In the genomic region with DNA sequence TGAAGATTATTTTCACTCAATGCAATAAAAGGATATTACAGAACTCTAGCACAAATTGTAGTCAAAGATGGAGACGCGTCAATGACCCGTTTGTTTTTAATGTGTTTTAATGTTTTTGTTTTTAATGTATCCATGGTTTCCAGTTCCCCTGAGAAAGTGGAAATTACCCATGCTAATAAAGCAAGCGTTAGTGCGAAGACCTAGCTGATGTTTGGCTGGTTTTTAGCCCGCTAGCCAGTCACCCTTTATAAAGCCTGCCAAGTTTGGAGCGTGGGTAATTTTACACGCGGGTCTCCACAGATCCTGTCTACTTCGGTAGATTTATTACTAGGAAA, we compare ENCODE assay signal across 8 cellular contexts. TPM values are rescaled to one million over a fixed set of nuclear protein-coding genes. Genes with fewer than 3 reads are reported as not detected.
DNase-seq lines count a peak whose midpoint lies in the region; ATAC-seq and TF ChIP-seq lines count a peak whose summit lies in the region.

No MANE protein-coding gene starts in this region.

- H4K20me1 ChIP-seq in BLaER1 treated with 17β-estradiol and CSF1 and Interleukin-3, amounts not matched to agents 10 nM and 100 nM, result peaks cover 8 to 37% (median 31%) of the 10 kb centered on the region in 11 experiments; a peak in 17 of 22 replicates

- peak overlapping the region; percentile 67 for H2AFZ ChIP-seq in parathyroid adenoma

- peaks cover 11% of the 10 kb centered on the region for H3K79me2 ChIP-seq in parathyroid adenoma

- H3K4me1 ChIP-seq in BLaER1 treated with 17β-estradiol and CSF1 and Interleukin-3, amounts not matched to agents 10 nM and 100 nM, result peaks cover 25 to 48% (median 31%) of the 10 kb centered on the region in 10 experiments
- peaks cover 22% of the 10 kb centered on the region for H3K4me1 ChIP-seq in foreskin keratinocyte
- peaks cover 12% of the 10 kb centered on the region for H3K4me1 ChIP-seq in parathyroid adenoma

- no peak for TF ChIP-seq CTCF in VCaP (conservative IDR thresholded peaks at IDR 0.05)
- no peak for TF ChIP-seq CTCF in foreskin keratinocyte (conservative IDR thresholded peaks at IDR 0.05)
- no peak for TF ChIP-seq CTCF in parathyroid adenoma (IDR thresholded peaks at IDR 0.05)

- H3K4me3 ChIP-seq in BLaER1 treated with 17β-estradiol and CSF1 and Interleukin-3, amounts not matched to agents 10 nM and 100 nM, result peak overlapping the region; percentile 75 to 99 (median 88)
- peak overlapping the region; percentile 97 for H3K4me3 ChIP-seq in parathyroid adenoma (ENCODE audit: low read depth, low read length)

- peaks cover 5 to 25% (median 9%) of the 10 kb centered on the region in 11 experiments; a peak in 11 of 22 replicates for H3K36me3 ChIP-seq in BLaER1 treated with 17β-estradiol and CSF1 and Interleukin-3, amounts not matched to agents 10 nM and 100 nM
- no peaks in the 10 kb centered on the region for H3K36me3 ChIP-seq in parathyroid adenoma (ENCODE audit: control insufficient read depth, insufficient read depth, low read length)

- H3K27me3 ChIP-seq in BLaER1 treated with 17β-estradiol and CSF1 and Interleukin-3, amounts not matched to agents 10 nM and 100 nM, result no peaks in the 10 kb centered on the region
- H3K27me3 ChIP-seq in foreskin keratinocyte (no peaks in the 10 kb centered on the region), parathyroid adenoma (ENCODE audit: control insufficient read depth, insufficient read depth, low read length) (no peaks in the 10 kb centered on the region)

- DNase-seq in foreskin keratinocyte (peak in 1 of 2 donors; percentile 46), DMS153 (lab: John Stamatoyannopoulos, UW) (no peak)

- H3K27ac ChIP-seq in BLaER1 treated with 17β-estradiol and CSF1 and Interleukin-3, amounts not matched to agents 10 nM and 100 nM, result peak overlapping the region; percentile 85 to 96 (median 93)
- H3K27ac ChIP-seq in VCaP (peak overlapping the region; percentile 60), foreskin keratinocyte (peak overlapping the region; percentile 95), parathyroid adenoma (peak overlapping the region; percentile 95)

- peak; percentile 32 for ATAC-seq in GM19397 (IDR thresholded peaks at IDR 0.05; ENCODE audit: unreplicated experiment)
- peak; percentile 29 for ATAC-seq in HG03460 (IDR thresholded peaks at IDR 0.05; ENCODE audit: unreplicated experiment)
- peak; percentile 54 for ATAC-seq in foreskin keratinocyte
- no peak for ATAC-seq in HG03565 (IDR thresholded peaks at IDR 0.05; ENCODE audit: unreplicated experiment)

- peak overlapping the region; percentile 91 to 97 (median 94) for H3K9ac ChIP-seq in BLaER1 treated with 17β-estradiol and CSF1 and Interleukin-3, amounts not matched to agents 10 nM and 100 nM
- H3K9ac ChIP-seq in parathyroid adenoma, result peak overlapping the region; percentile 81

- no peaks in the 10 kb centered on the region for H3K9me3 ChIP-seq in BLaER1 treated with 17β-estradiol and CSF1 and Interleukin-3, amounts not matched to agents 10 nM and 100 nM (replicated peaks in 1 of 11)
- H3K9me3 ChIP-seq in parathyroid adenoma (ENCODE audit: control insufficient read depth, low read length), result no peaks in the 10 kb centered on the region

- H3K4me2 ChIP-seq in BLaER1 treated with 17β-estradiol and CSF1 and Interleukin-3, amounts not matched to agents 10 nM and 100 nM, result peak overlapping the region; percentile 70 to 97 (median 85)
- peak overlapping the region; percentile 89 for H3K4me2 ChIP-seq in parathyroid adenoma (ENCODE audit: low read length)

RNA-seq across cellular contexts. Expression of a gene that starts 0.4 kb away (rescaled TPM):
- 29.1 and 31.8 TPM in 2 replicates for total RNA-seq in foreskin keratinocyte
- 19.2 and 21.9 TPM in 2 replicates for polyA plus RNA-seq in foreskin keratinocyte

RNA-seq across cellular contexts. Expression of a gene that starts 57.3 kb away (rescaled TPM):
- total RNA-seq in foreskin keratinocyte, result 14.4 and 19.1 TPM in 2 replicates
- polyA plus RNA-seq in foreskin keratinocyte, result 14.1 and 16.4 TPM in 2 replicates
